Comparison of ENCODE assay signal across 8 cellular contexts in genomic region chr4:122652379-122652778, GRCh38. TPM values are rescaled to one million over a fixed set of nuclear protein-coding genes. Genes with fewer than 3 reads are reported as not detected.
DNase-seq lines count a peak whose midpoint lies in the region; ATAC-seq and TF ChIP-seq lines count a peak whose summit lies in the region.

No MANE protein-coding gene starts in this region.

- H3K36me3 ChIP-seq in CD4-positive, CD25-positive, alpha-beta regulatory T cell (ENCODE audit: control insufficient read depth, insufficient read depth, low read length), result no peaks in the 10 kb centered on the region
- no peaks in the 10 kb centered on the region for H3K36me3 ChIP-seq in endodermal cell (ENCODE audit: control insufficient read depth, insufficient read depth, low read length)
- H3K36me3 ChIP-seq in psoas muscle (ENCODE audit: insufficient read depth in 1 of 2, low read depth in 1 of 2), result no peaks in the 10 kb centered on the region

- no peak overlapping the region for H3K27ac ChIP-seq in CD4-positive, CD25-positive, alpha-beta regulatory T cell (ENCODE audit: insufficient read depth, low read length, poor library complexity, severe bottlenecking)
- H3K27ac ChIP-seq in endodermal cell (ENCODE audit: low read depth, low read length), result no peak overlapping the region
- H3K27ac ChIP-seq in psoas muscle, result no peak overlapping the region

- no peaks in the 10 kb centered on the region for H3K27me3 ChIP-seq in CD4-positive, CD25-positive, alpha-beta regulatory T cell (ENCODE audit: control insufficient read depth, insufficient read depth, low read length)
- H3K27me3 ChIP-seq in endodermal cell (ENCODE audit: control insufficient read depth, insufficient read depth, low read length, poor library complexity, severe bottlenecking) (no peaks in the 10 kb centered on the region), psoas muscle (ENCODE audit: insufficient read depth in 3 of 3, low read length in 2 of 3) (peaks cover 0 to 2% (median 0%) of the 10 kb centered on the region in 3 donors)

- WGBS in endodermal cell (ENCODE audit: insufficient coverage in 1 of 2, insufficient read length in 1 of 2), 2 experiments, result 95% methylated on average over 1 of the region's 3 CpGs; no CpG with 5 or more reads in 1 of the 2 experiments
- 79 to 93% (median 88%) methylated on average over 1 of the region's 3 CpGs for WGBS in psoas muscle, 3 donors

- H3K27ac Mint-ChIP-seq in CD4-positive, CD25-positive, alpha-beta regulatory T cell, result no peak overlapping the region
- H3K27ac Mint-ChIP-seq in endodermal cell, result no peak overlapping the region

- TF ChIP-seq CTCF in endodermal cell (conservative IDR thresholded peaks at IDR 0.05) (peak; percentile 73), psoas muscle (IDR thresholded peaks at IDR 0.05) (peak; percentile 22)

- peaks cover 0 to 6% (median 2%) of the 10 kb centered on the region in 7 donors for H3K9me3 Mint-ChIP-seq in CD4-positive, CD25-positive, alpha-beta regulatory T cell
- no peaks in the 10 kb centered on the region for H3K9me3 Mint-ChIP-seq in endodermal cell

- POLR2A ChIA-PET in HEK293T (lab: Yijun Ruan, JAX), result no interaction called here

- H3K27me3 Mint-ChIP-seq in CD4-positive, CD25-positive, alpha-beta regulatory T cell, result no peaks in the 10 kb centered on the region
- H3K27me3 Mint-ChIP-seq in endodermal cell (ENCODE audit: insufficient read depth), result no peaks in the 10 kb centered on the region

- H3K4me1 ChIP-seq in CD4-positive, CD25-positive, alpha-beta regulatory T cell (ENCODE audit: control insufficient read depth, insufficient read depth, low read length, poor library complexity, severe bottlenecking), result no peaks in the 10 kb centered on the region
- H3K4me1 ChIP-seq in endodermal cell (ENCODE audit: control insufficient read depth, insufficient read depth, low read length) (no peaks in the 10 kb centered on the region), psoas muscle (no peaks in the 10 kb centered on the region)

- peak in 2 of 3 donors; percentile 5 to 57 for DNase-seq in CD4-positive, CD25-positive, alpha-beta regulatory T cell
- peak; percentile 34 for DNase-seq in HEK293T (ENCODE audit: extremely low spot score)
- peak; percentile 16 for DNase-seq in T-helper 9 cell
- DNase-seq in endodermal cell, result peak; percentile 62
- no peak for DNase-seq in psoas muscle
- DNase-seq in NCI-H1694 (lab: John Stamatoyannopoulos, UW), result no peak
- no peak for DNase-seq in NCI-H1436 treated with DMSO at 0.1 percent for 48 hours (lab: John Stamatoyannopoulos, UW)
- no peak for DNase-seq in mesenteric fat pad (ENCODE audit: low spot score)

- H3K4me1 Mint-ChIP-seq in CD4-positive, CD25-positive, alpha-beta regulatory T cell, result no peaks in the 10 kb centered on the region
- H3K4me1 Mint-ChIP-seq in endodermal cell, result no peaks in the 10 kb centered on the region

- peaks cover 0 to 7% of the 10 kb centered on the region in 2 experiments for H3K9me3 ChIP-seq in CD4-positive, CD25-positive, alpha-beta regulatory T cell (ENCODE audit: control insufficient read depth in 2 of 2, low read length in 2 of 2)
- no peaks in the 10 kb centered on the region for H3K9me3 ChIP-seq in endodermal cell (ENCODE audit: control insufficient read depth, low read length)
- no peaks in the 10 kb centered on the region for H3K9me3 ChIP-seq in psoas muscle

- intact Hi-C loops in psoas muscle (cut with DNase I), result no loop called here

- H3K36me3 Mint-ChIP-seq in CD4-positive, CD25-positive, alpha-beta regulatory T cell, result peaks cover 4% of the 10 kb centered on the region
- H3K36me3 Mint-ChIP-seq in endodermal cell (ENCODE audit: low read depth), result no peaks in the 10 kb centered on the region

- H3K4me3 Mint-ChIP-seq in CD4-positive, CD25-positive, alpha-beta regulatory T cell, result no peak overlapping the region
- H3K4me3 Mint-ChIP-seq in endodermal cell, result no peak overlapping the region

- ATAC-seq in CD4-positive, CD25-positive, alpha-beta regulatory T cell (ENCODE audit: low read depth in 2 of 2), result no peak
- ATAC-seq in psoas muscle, result no peak

- H3K9ac ChIP-seq in endodermal cell (ENCODE audit: extremely low read depth, low read length, poor library complexity, severe bottlenecking), result no peak overlapping the region

- CTCF ChIA-PET in HEK293T (lab: Yijun Ruan, JAX), result no interaction called here

- H3K4me3 ChIP-seq in CD4-positive, CD25-positive, alpha-beta regulatory T cell (ENCODE audit: low read depth, low read length), result no peak overlapping the region
- H3K4me3 ChIP-seq in endodermal cell (ENCODE audit: low read length), result no peak overlapping the region
- H3K4me3 ChIP-seq in psoas muscle, result no peak overlapping the region

TF ChIP-seq in HEK293T, 16 proteins besides CTCF, POLR2A, EP300 and RAD21:
- TF ChIP-seq FOXM1 (IDR thresholded peaks at IDR 0.05; ENCODE audit: borderline replicate concordance), result no peak
- peak; percentile 71 for TF ChIP-seq ZNF384 (IDR thresholded peaks at IDR 0.05)

RNA-seq across cellular contexts. Expression of gene IL21, which starts 31.5 kb away (rescaled TPM):
- total RNA-seq in CD4-positive, CD25-positive, alpha-beta regulatory T cell, result 0.20 TPM
- polyA plus RNA-seq in CD4-positive, CD25-positive, alpha-beta regulatory T cell, result under 1 TPM in 1 of 4 donors, not detected in 3; 0.15 TPM
- total RNA-seq in endodermal cell (not detected), psoas muscle (not detected), mesenteric fat pad (not detected)
- not detected for polyA plus RNA-seq in endodermal cell (2013, experiment 1 of 2)
- not detected for polyA plus RNA-seq in endodermal cell (2013, experiment 2 of 2)
- under 1 TPM in 1 of 3 donors, not detected in 2; 0.04 TPM for polyA plus RNA-seq in psoas muscle

Comparison
In these comparisons a context has a peak if more than half of its experiments do, and no peak if none do; other contexts are left out.
1. DNase-seq: peak in CD4-positive, CD25-positive, alpha-beta regulatory T cell (2 of 3), HEK293T (single experiment), T-helper 9 cell (single experiment) and endodermal cell (single experiment); none in psoas muscle (0 of 2), NCI-H1694 (single experiment), NCI-H1436 treated with DMSO at 0.1 percent for 48 hours (single experiment) and mesenteric fat pad (single experiment).